ENCODE assay signal across 8 cellular contexts in the genomic region with DNA sequence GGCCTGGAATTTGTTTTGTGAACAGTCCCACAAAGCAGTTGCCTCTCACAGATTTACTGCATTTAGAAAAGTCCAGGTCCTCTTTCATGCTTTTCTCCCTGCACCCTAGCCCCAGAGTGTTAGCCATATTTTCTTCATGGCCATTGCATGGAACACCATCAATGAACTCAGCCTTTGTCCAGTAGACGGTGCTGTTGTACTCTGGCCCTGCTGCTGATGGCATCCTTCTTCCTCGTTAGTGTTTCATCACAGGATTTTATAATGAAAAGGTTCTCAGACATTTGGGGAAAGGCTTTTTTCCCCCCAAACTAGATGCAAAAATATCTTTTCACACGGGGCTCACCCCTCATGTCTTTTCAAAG.
DNase-seq lines count a peak whose midpoint lies in the region; ATAC-seq and TF ChIP-seq lines count a peak whose summit lies in the region.

No MANE protein-coding gene starts in this region.

- intact Hi-C loops in posterior cingulate gyrus (cut with DNase I) = loop anchor here (5.0 kb wide), 2 partner anchors 498 to 607 kb away; partner anchors contain the start of gene DLX5

- ATAC-seq in HG03039 (IDR thresholded peaks at IDR 0.05; ENCODE audit: unreplicated experiment) (peak; percentile 72), GM21619 (IDR thresholded peaks at IDR 0.05; ENCODE audit: unreplicated experiment) (no peak)

- no peak overlapping the region for H3K4me3 ChIP-seq in fibroblast of pulmonary artery (replicated peaks; ENCODE audit: low read depth, low read length)

- peak; percentile 99 for TF ChIP-seq CTCF in 22Rv1 (IDR thresholded peaks at IDR 0.05)
- TF ChIP-seq CTCF in GM12801 (IDR thresholded peaks at IDR 0.05; ENCODE audit: extremely low read depth, insufficient read length) = peak; percentile 10
- peak; percentile 73 for TF ChIP-seq CTCF in fibroblast of pulmonary artery (IDR thresholded peaks at IDR 0.05; ENCODE audit: low read length, missing control alignments)

- DNase-seq in NCI-H2227 treated with DMSO at 0.1 percent for 48 hours (lab: John Stamatoyannopoulos, UW) (peak; percentile 81), fibroblast of pulmonary artery (ENCODE audit: low read depth) (peak; percentile 41), posterior cingulate gyrus (peak in 6 of 10 donors; percentile 13 to 84 (median 40))
- DNase-seq in activated CD4-positive, alpha-beta T cell treated with anti-CD3 and anti-CD28 coated beads, Interleukin-2, amount 50 U/mL, for 1 hour = peak; percentile 13

- no peak overlapping the region for H3K27ac ChIP-seq in 22Rv1

Comparison
In these comparisons a context has a peak if more than half of its experiments do, and no peak if none do; other contexts are left out.
1. CTCF ChIP-seq: peak in every context shown above with its lines; median percentile 99 in 22Rv1; 73 in fibroblast of pulmonary artery; 10 in GM12801.
2. DNase-seq: peak in every context shown above with its lines; median percentile 81 in NCI-H2227 treated with DMSO at 0.1 percent for 48 hours; 41 in fibroblast of pulmonary artery; 40 in posterior cingulate gyrus; 13 in activated CD4-positive, alpha-beta T cell treated with anti-CD3 and anti-CD28 coated beads, Interleukin-2, amount 50 U/mL, for 1 hour.